8 cellular contexts compared by ENCODE assay signal in genomic region chr17:2400474-2400866, GRCh38. TPM values are rescaled to one million over a fixed set of nuclear protein-coding genes. Genes with fewer than 3 reads are reported as not detected.
DNase-seq lines count a peak whose midpoint lies in the region; ATAC-seq and TF ChIP-seq lines count a peak whose summit lies in the region.

No MANE protein-coding gene starts in this region.

- H3F3A ChIP-seq in DOHH2 (ENCODE audit: control insufficient read depth, insufficient read depth) = peaks cover 4% of the 10 kb centered on the region; the same call in 1 of the 2 replicates
- no peaks in the 10 kb centered on the region for H3F3A ChIP-seq in Loucy (ENCODE audit: low read depth)

- TF ChIP-seq CTCF in DOHH2 (IDR thresholded peaks at IDR 0.05; ENCODE audit: low read depth, low read length, poor library complexity, severe bottlenecking) = no peak
- no peak for TF ChIP-seq CTCF in Loucy (conservative IDR thresholded peaks at IDR 0.05; ENCODE audit: low read length)
- no peak for TF ChIP-seq CTCF in colonic mucosa (IDR thresholded peaks at IDR 0.05)

- H3K27me3 ChIP-seq in DOHH2 (ENCODE audit: control insufficient read depth, low read length) (no peaks in the 10 kb centered on the region), Loucy (ENCODE audit: insufficient read depth, low read length, poor library complexity, severe bottlenecking) (no peaks in the 10 kb centered on the region), colonic mucosa (no peaks in the 10 kb centered on the region)

- H3K9me2 ChIP-seq in DOHH2 (replicated peaks; ENCODE audit: control insufficient read depth, low read length) (no peaks in the 10 kb centered on the region), Loucy (replicated peaks; ENCODE audit: low read depth, low read length) (no peaks in the 10 kb centered on the region)

- H3K9ac ChIP-seq in Loucy (ENCODE audit: low read depth, low read length, poor library complexity, severe bottlenecking) (peak overlapping the region; percentile 91), colonic mucosa (ENCODE audit: low read depth in 2 of 2, low read length in 2 of 2) (peak overlapping the region; percentile 97 to 100)

- peak; percentile 4 for ATAC-seq in stimulated activated effector memory CD8-positive, alpha-beta T cell treated with anti-CD3 and anti-CD28 coated beads, Interleukin-12 subunit alpha, Interleukin-12 subunit beta, amount 100 ng/mL, for 72 hours
- no peak for ATAC-seq in GM18520 (IDR thresholded peaks at IDR 0.05; ENCODE audit: unreplicated experiment)

- no peaks in the 10 kb centered on the region for H3K9me3 ChIP-seq in DOHH2 (ENCODE audit: control insufficient read depth, insufficient read depth, low read length)
- H3K9me3 ChIP-seq in Loucy (ENCODE audit: insufficient read depth, low read depth, low read length) = no peaks in the 10 kb centered on the region
- H3K9me3 ChIP-seq in colonic mucosa = no peaks in the 10 kb centered on the region

- peak overlapping the region; percentile 99 for H3K27ac Mint-ChIP-seq in stimulated activated effector memory CD8-positive, alpha-beta T cell treated with anti-CD3 and anti-CD28 coated beads, Interleukin-12 subunit alpha, Interleukin-12 subunit beta, amount 100 ng/mL, for 72 hours

- H3K27ac ChIP-seq in DOHH2 (ENCODE audit: low read depth, low read length) (peak overlapping the region; percentile 74), colonic mucosa (peak overlapping the region; percentile 100)

- H4K20me1 ChIP-seq in DOHH2 (ENCODE audit: control insufficient read depth, insufficient read depth, low read depth, low read length) (no peaks in the 10 kb centered on the region; the same call in 1 of the 2 replicates), Loucy (ENCODE audit: insufficient read depth, low read length, poor library complexity, severe bottlenecking) (peaks cover 43% of the 10 kb centered on the region)

- H3K4me1 Mint-ChIP-seq in stimulated activated effector memory CD8-positive, alpha-beta T cell treated with anti-CD3 and anti-CD28 coated beads, Interleukin-12 subunit alpha, Interleukin-12 subunit beta, amount 100 ng/mL, for 72 hours = peaks cover 61% of the 10 kb centered on the region

- H3K4me3 ChIP-seq in DOHH2 (ENCODE audit: low read length) (peak overlapping the region; percentile 98), Loucy (ENCODE audit: low read length, poor library complexity, severe bottlenecking) (peak overlapping the region; percentile 99), colonic mucosa (peak overlapping the region; percentile 95)

- H2AFZ ChIP-seq in Loucy (ENCODE audit: low read length) = peak overlapping the region; percentile 80

- H3K79me2 ChIP-seq in DOHH2 (ENCODE audit: control insufficient read depth, low read length) = peaks cover 42% of the 10 kb centered on the region
- peaks cover 43% of the 10 kb centered on the region for H3K79me2 ChIP-seq in Loucy (ENCODE audit: insufficient read depth, low read length)

- H3K36me3 ChIP-seq in DOHH2 (ENCODE audit: control insufficient read depth, low read length) (no peaks in the 10 kb centered on the region), Loucy (ENCODE audit: insufficient read depth, low read length) (no peaks in the 10 kb centered on the region), colonic mucosa (no peaks in the 10 kb centered on the region)

- H3K9me3 Mint-ChIP-seq in stimulated activated effector memory CD8-positive, alpha-beta T cell treated with anti-CD3 and anti-CD28 coated beads, Interleukin-12 subunit alpha, Interleukin-12 subunit beta, amount 100 ng/mL, for 72 hours = no peaks in the 10 kb centered on the region

- H3K4me1 ChIP-seq in DOHH2 (ENCODE audit: control insufficient read depth, low read length) = peaks cover 47% of the 10 kb centered on the region
- peaks cover 51% of the 10 kb centered on the region for H3K4me1 ChIP-seq in Loucy (ENCODE audit: insufficient read depth, low read length, poor library complexity, severe bottlenecking)
- H3K4me1 ChIP-seq in colonic mucosa = peaks cover 47% of the 10 kb centered on the region

- peaks cover 39% of the 10 kb centered on the region for H3K36me3 Mint-ChIP-seq in stimulated activated effector memory CD8-positive, alpha-beta T cell treated with anti-CD3 and anti-CD28 coated beads, Interleukin-12 subunit alpha, Interleukin-12 subunit beta, amount 100 ng/mL, for 72 hours

- H3K4me2 ChIP-seq in DOHH2 (ENCODE audit: low read length) (peak overlapping the region; percentile 85), Loucy (ENCODE audit: low read depth, low read length, poor library complexity, severe bottlenecking) (peak overlapping the region; percentile 100)

- peak; percentile 41 for DNase-seq in activated CD4-positive, alpha-beta T cell treated with anti-CD3 and anti-CD28 coated beads for 1 hour
- DNase-seq in colonic mucosa = peak; percentile 70
- DNase-seq in lung microvascular endothelial cell (ENCODE audit: low read depth in 2 of 2) = peak; percentile 61 to 70
- peak; percentile 45 to 81 for DNase-seq in stimulated activated effector memory CD8-positive, alpha-beta T cell treated with anti-CD3 and anti-CD28 coated beads, Interleukin-12 subunit alpha, Interleukin-12 subunit beta, amount 100 ng/mL, for 72 hours (ENCODE audit: low spot score in 2 of 2)
- DNase-seq in Kasumi-1 (lab: John Stamatoyannopoulos, UW) = no peak

- H3K4me3 Mint-ChIP-seq in stimulated activated effector memory CD8-positive, alpha-beta T cell treated with anti-CD3 and anti-CD28 coated beads, Interleukin-12 subunit alpha, Interleukin-12 subunit beta, amount 100 ng/mL, for 72 hours = peak overlapping the region; percentile 96

- intact Hi-C loops in colonic mucosa (cut with DNase I) = no loop called here

RNA-seq across cellular contexts. Expression of gene MNT, which starts 0.4 kb away (rescaled TPM):
- total RNA-seq in colonic mucosa (10 to 100 TPM; 20.7 to 29.3 TPM), lung microvascular endothelial cell (1.7 and 2.8 TPM in 2 replicates)

Comparison
In these comparisons a context has a peak if more than half of its experiments do, and no peak if none do; other contexts are left out.
1. DNase-seq: peak in activated CD4-positive, alpha-beta T cell treated with anti-CD3 and anti-CD28 coated beads for 1 hour (single experiment), colonic mucosa (single experiment), lung microvascular endothelial cell (2 of 2) and stimulated activated effector memory CD8-positive, alpha-beta T cell treated with anti-CD3 and anti-CD28 coated beads, Interleukin-12 subunit alpha, Interleukin-12 subunit beta, amount 100 ng/mL, for 72 hours (2 of 2); none in Kasumi-1 (0 of 2).
2. Peak in every context shown above with its lines, with median percentiles within 50 percentile points of each other: H3K4me3 ChIP-seq.